In genomic region chr12:132430838-132431826, GRCh38 we compare ENCODE assay signal across 12 cellular contexts. TPM values are rescaled to one million over a fixed set of nuclear protein-coding genes. Genes with fewer than 3 reads are reported as not detected.
A peak's percentile ranks its signal among the peaks of the same experiment; 100 is the strongest.
DNase-seq lines count a peak whose midpoint lies in the region; ATAC-seq and TF ChIP-seq lines count a peak whose summit lies in the region.
"Had no signal": no experiment of that assay in that cellular context is flagged by ENCODE, and none has a peak within 500 bp of the region (broad histone marks: within the 10 kb centered on the region; RNA-seq: fewer than 3 reads in every experiment).

No MANE protein-coding gene starts in this region.

- peaks cover 51% of the 10 kb centered on the region for H3K4me1 ChIP-seq in neural progenitor cell
- H3K4me1 ChIP-seq: psoas muscle had no signal

- peak overlapping the region; percentile 68 for H3K4me2 ChIP-seq in neural progenitor cell

- no peak overlapping the region for H3K9ac ChIP-seq in neural progenitor cell

- peaks cover 11% of the 10 kb centered on the region for H3K4me1 Mint-ChIP-seq in activated T-helper 17 cell treated with anti-CD3 and anti-CD28 coated beads, Interleukin-2, amount 50 U/mL, for 72 hours
- H3K4me1 Mint-ChIP-seq in neural progenitor cell: peaks cover 55% of the 10 kb centered on the region
- peaks cover 27% of the 10 kb centered on the region for H3K4me1 Mint-ChIP-seq in activated T-helper 1 cell treated with anti-CD3 and anti-CD28 coated beads, Interleukin-12 subunit alpha, Interleukin-12 subunit beta, Interleukin-2, Interleukin-4 antibody, amounts not matched to agents 30 ng/mL and 10 ng/mL and 1 ng/mL, durations not matched to agents 14 hours and 24 hours and 36 hours (ENCODE audit: low read depth)
- H3K4me1 Mint-ChIP-seq in activated CD8-positive, alpha-beta T cell treated with anti-CD3 and anti-CD28 coated beads, Interleukin-2, amount 10 ng/mL, durations not matched to agents 7 days and 5 days (ENCODE audit: low read depth): peaks cover 26% of the 10 kb centered on the region

- no peaks in the 10 kb centered on the region for H4K20me1 ChIP-seq in neural progenitor cell (ENCODE audit: low read depth)

- H3K27me3 ChIP-seq in neural progenitor cell: peaks cover 53% of the 10 kb centered on the region
- H3K27me3 ChIP-seq: uterus had no signal

- peak overlapping the region; percentile 71 for H3K4me3 Mint-ChIP-seq in activated T-helper 17 cell treated with anti-CD3 and anti-CD28 coated beads, Interleukin-2, amount 50 U/mL, for 72 hours
- H3K4me3 Mint-ChIP-seq in neural progenitor cell: peak overlapping the region; percentile 33
- H3K4me3 Mint-ChIP-seq in activated T-helper 1 cell treated with anti-CD3 and anti-CD28 coated beads, Interleukin-12 subunit alpha, Interleukin-12 subunit beta, Interleukin-2, Interleukin-4 antibody, amounts not matched to agents 30 ng/mL and 10 ng/mL and 1 ng/mL, durations not matched to agents 14 hours and 24 hours and 36 hours: no peak overlapping the region
- H3K4me3 Mint-ChIP-seq in activated CD8-positive, alpha-beta T cell treated with anti-CD3 and anti-CD28 coated beads, Interleukin-2, amount 10 ng/mL, durations not matched to agents 7 days and 5 days: no peak overlapping the region

- peak; percentile 70 for DNase-seq in NCI-H748 (lab: John Stamatoyannopoulos, UW; ENCODE audit: unreplicated experiment)
- DNase-seq in NCI-H748 treated with DMSO at 0.1 percent for 48 hours (lab: John Stamatoyannopoulos, UW): no peak
- peak; percentile 61 for DNase-seq in HuH-7 (ENCODE audit: low spot score)
- no peak for DNase-seq in neural progenitor cell (ENCODE audit: low spot score)
- no peak for DNase-seq in NCI-H1694 treated with DMSO at 0.1 percent for 48 hours (lab: John Stamatoyannopoulos, UW)
- DNase-seq in activated T-helper 1 cell treated with anti-CD3 and anti-CD28 coated beads, Interleukin-12 subunit alpha, Interleukin-12 subunit beta, Interleukin-2, Interleukin-4 antibody, amounts not matched to agents 30 ng/mL and 10 ng/mL and 1 ng/mL, durations not matched to agents 14 hours and 24 hours and 36 hours (ENCODE audit: low spot score): no peak
- DNase-seq in activated CD8-positive, alpha-beta T cell treated with anti-CD3 and anti-CD28 coated beads, Interleukin-2, amount 10 ng/mL, durations not matched to agents 7 days and 5 days: no peak
- DNase-seq: psoas muscle, uterus had no signal

- intact Hi-C loops in activated T-helper 1 cell treated with anti-CD3 and anti-CD28 coated beads, Interleukin-12 subunit alpha, Interleukin-12 subunit beta, Interleukin-2, Interleukin-4 antibody, amounts not matched to agents 30 ng/mL and 10 ng/mL and 1 ng/mL, durations not matched to agents 14 hours and 24 hours and 36 hours (cut with micrococcal nuclease): loop anchor here (1.0 to 2.0 kb wide), 2 partner anchors 14 to 59 kb away; partner anchors contain the start of gene FBRSL1

- ATAC-seq in activated T-helper 17 cell treated with anti-CD3 and anti-CD28 coated beads, Interleukin-2, amount 50 U/mL, for 72 hours (replicated peaks): no peak
- no peak for ATAC-seq in activated CD8-positive, alpha-beta T cell treated with anti-CD3 and anti-CD28 coated beads, Interleukin-2, amount 10 ng/mL, durations not matched to agents 7 days and 5 days

- CTCF ChIA-PET in activated CD8-positive, alpha-beta T cell treated with anti-CD3 and anti-CD28 coated beads, Interleukin-2, amount 10 ng/mL, durations not matched to agents 7 days and 5 days (lab: Charles Lee): interaction anchor here (1.1 to 1.5 kb wide), 3 partner anchors 16 to 130 kb away, joined by 3 to 13 read pairs (median 5); no protein-coding TSS in a partner anchor

- POLR2A ChIA-PET in activated CD8-positive, alpha-beta T cell treated with anti-CD3 and anti-CD28 coated beads, Interleukin-2, amount 10 ng/mL, durations not matched to agents 7 days and 5 days (lab: Charles Lee): no interaction called here

- no peaks in the 10 kb centered on the region for H3K36me3 ChIP-seq in neural progenitor cell
- H3K36me3 ChIP-seq: lower lobe of right lung, uterus had no signal

- no peaks in the 10 kb centered on the region for H3K79me2 ChIP-seq in neural progenitor cell (ENCODE audit: low read depth)

- H3K9me3 Mint-ChIP-seq in activated T-helper 17 cell treated with anti-CD3 and anti-CD28 coated beads, Interleukin-2, amount 50 U/mL, for 72 hours: no peaks in the 10 kb centered on the region
- peaks cover 17% of the 10 kb centered on the region for H3K9me3 Mint-ChIP-seq in neural progenitor cell
- H3K9me3 Mint-ChIP-seq in activated T-helper 1 cell treated with anti-CD3 and anti-CD28 coated beads, Interleukin-12 subunit alpha, Interleukin-12 subunit beta, Interleukin-2, Interleukin-4 antibody, amounts not matched to agents 30 ng/mL and 10 ng/mL and 1 ng/mL, durations not matched to agents 14 hours and 24 hours and 36 hours: no peaks in the 10 kb centered on the region
- no peaks in the 10 kb centered on the region for H3K9me3 Mint-ChIP-seq in activated CD8-positive, alpha-beta T cell treated with anti-CD3 and anti-CD28 coated beads, Interleukin-2, amount 10 ng/mL, durations not matched to agents 7 days and 5 days (ENCODE audit: insufficient read depth)

- no peak for TF ChIP-seq CTCF in neural progenitor cell (IDR thresholded peaks at IDR 0.05)

- H3K27me3 Mint-ChIP-seq in activated T-helper 17 cell treated with anti-CD3 and anti-CD28 coated beads, Interleukin-2, amount 50 U/mL, for 72 hours: no peaks in the 10 kb centered on the region
- H3K27me3 Mint-ChIP-seq in neural progenitor cell (ENCODE audit: insufficient read depth, low read depth): peaks cover 53% of the 10 kb centered on the region
- no peaks in the 10 kb centered on the region for H3K27me3 Mint-ChIP-seq in activated T-helper 1 cell treated with anti-CD3 and anti-CD28 coated beads, Interleukin-12 subunit alpha, Interleukin-12 subunit beta, Interleukin-2, Interleukin-4 antibody, amounts not matched to agents 30 ng/mL and 10 ng/mL and 1 ng/mL, durations not matched to agents 14 hours and 24 hours and 36 hours (ENCODE audit: insufficient read depth)
- peaks cover 8% of the 10 kb centered on the region for H3K27me3 Mint-ChIP-seq in activated CD8-positive, alpha-beta T cell treated with anti-CD3 and anti-CD28 coated beads, Interleukin-2, amount 10 ng/mL, durations not matched to agents 7 days and 5 days (ENCODE audit: low read depth)

- no peaks in the 10 kb centered on the region for H3K9me3 ChIP-seq in neural progenitor cell (ENCODE audit: low read depth)
- H3K9me3 ChIP-seq: lower lobe of right lung, psoas muscle, uterus had no signal

- no peak overlapping the region for H2AFZ ChIP-seq in neural progenitor cell (replicated peaks)

- H3K4me3 ChIP-seq in neural progenitor cell: no peak overlapping the region
- H3K4me3 ChIP-seq: lower lobe of right lung, psoas muscle, uterus had no signal

- H3F3A ChIP-seq in neural progenitor cell (ENCODE audit: low read depth): peaks cover 45% of the 10 kb centered on the region

- no peak overlapping the region for H3K27ac ChIP-seq in neural progenitor cell
- H3K27ac ChIP-seq: lower lobe of right lung, psoas muscle, SK-N-MC, uterus had no signal

- no peaks in the 10 kb centered on the region for H3K36me3 Mint-ChIP-seq in activated T-helper 17 cell treated with anti-CD3 and anti-CD28 coated beads, Interleukin-2, amount 50 U/mL, for 72 hours (ENCODE audit: low read depth)
- peaks cover 2% of the 10 kb centered on the region for H3K36me3 Mint-ChIP-seq in neural progenitor cell
- H3K36me3 Mint-ChIP-seq in activated T-helper 1 cell treated with anti-CD3 and anti-CD28 coated beads, Interleukin-12 subunit alpha, Interleukin-12 subunit beta, Interleukin-2, Interleukin-4 antibody, amounts not matched to agents 30 ng/mL and 10 ng/mL and 1 ng/mL, durations not matched to agents 14 hours and 24 hours and 36 hours (ENCODE audit: low read depth): no peaks in the 10 kb centered on the region
- H3K36me3 Mint-ChIP-seq in activated CD8-positive, alpha-beta T cell treated with anti-CD3 and anti-CD28 coated beads, Interleukin-2, amount 10 ng/mL, durations not matched to agents 7 days and 5 days (ENCODE audit: low read depth): no peaks in the 10 kb centered on the region

- H3K27ac Mint-ChIP-seq in activated T-helper 17 cell treated with anti-CD3 and anti-CD28 coated beads, Interleukin-2, amount 50 U/mL, for 72 hours: no peak overlapping the region
- no peak overlapping the region for H3K27ac Mint-ChIP-seq in neural progenitor cell
- H3K27ac Mint-ChIP-seq in activated T-helper 1 cell treated with anti-CD3 and anti-CD28 coated beads, Interleukin-12 subunit alpha, Interleukin-12 subunit beta, Interleukin-2, Interleukin-4 antibody, amounts not matched to agents 30 ng/mL and 10 ng/mL and 1 ng/mL, durations not matched to agents 14 hours and 24 hours and 36 hours: no peak overlapping the region
- no peak overlapping the region for H3K27ac Mint-ChIP-seq in activated CD8-positive, alpha-beta T cell treated with anti-CD3 and anti-CD28 coated beads, Interleukin-2, amount 10 ng/mL, durations not matched to agents 7 days and 5 days

RNA-seq across cellular contexts. Expression of gene FBRSL1, which starts 58.8 kb away (rescaled TPM):
- 10 to 100 TPM; 34.7 to 38.7 TPM for total RNA-seq in activated T-helper 17 cell treated with anti-CD3 and anti-CD28 coated beads, Interleukin-2, amount 50 U/mL, for 72 hours
- total RNA-seq in neural progenitor cell (ENCODE audit: low replicate concordance): 7.4 and 30.6 TPM in 2 replicates
- 75.8 and 80.2 TPM in 2 replicates for total RNA-seq in activated T-helper 1 cell treated with anti-CD3 and anti-CD28 coated beads, Interleukin-12 subunit alpha, Interleukin-12 subunit beta, Interleukin-2, Interleukin-4 antibody, amounts not matched to agents 30 ng/mL and 10 ng/mL and 1 ng/mL, durations not matched to agents 14 hours and 24 hours and 36 hours
- 10 to 100 TPM; 51.2 to 58.5 TPM for total RNA-seq in activated CD8-positive, alpha-beta T cell treated with anti-CD3 and anti-CD28 coated beads, Interleukin-2, amount 10 ng/mL, durations not matched to agents 7 days and 5 days

Comparison
In these comparisons a context has a peak if more than half of its experiments do, and no peak if none do; other contexts are left out.
1. DNase-seq: peak in NCI-H748 (single experiment) and HuH-7 (single experiment); none in NCI-H748 treated with DMSO at 0.1 percent for 48 hours (single experiment), neural progenitor cell (single experiment), NCI-H1694 treated with DMSO at 0.1 percent for 48 hours (single experiment), activated T-helper 1 cell treated with anti-CD3 and anti-CD28 coated beads, Interleukin-12 subunit alpha, Interleukin-12 subunit beta, Interleukin-2, Interleukin-4 antibody, amounts not matched to agents 30 ng/mL and 10 ng/mL and 1 ng/mL, durations not matched to agents 14 hours and 24 hours and 36 hours (single experiment) and activated CD8-positive, alpha-beta T cell treated with anti-CD3 and anti-CD28 coated beads, Interleukin-2, amount 10 ng/mL, durations not matched to agents 7 days and 5 days (single experiment).
2. H3K4me3 Mint-ChIP-seq: peak in activated T-helper 17 cell treated with anti-CD3 and anti-CD28 coated beads, Interleukin-2, amount 50 U/mL, for 72 hours (single experiment) and neural progenitor cell (single experiment); none in activated T-helper 1 cell treated with anti-CD3 and anti-CD28 coated beads, Interleukin-12 subunit alpha, Interleukin-12 subunit beta, Interleukin-2, Interleukin-4 antibody, amounts not matched to agents 30 ng/mL and 10 ng/mL and 1 ng/mL, durations not matched to agents 14 hours and 24 hours and 36 hours (single experiment) and activated CD8-positive, alpha-beta T cell treated with anti-CD3 and anti-CD28 coated beads, Interleukin-2, amount 10 ng/mL, durations not matched to agents 7 days and 5 days (single experiment).